Comparison of ENCODE assay signal across 21 cellular contexts in the genomic region with DNA sequence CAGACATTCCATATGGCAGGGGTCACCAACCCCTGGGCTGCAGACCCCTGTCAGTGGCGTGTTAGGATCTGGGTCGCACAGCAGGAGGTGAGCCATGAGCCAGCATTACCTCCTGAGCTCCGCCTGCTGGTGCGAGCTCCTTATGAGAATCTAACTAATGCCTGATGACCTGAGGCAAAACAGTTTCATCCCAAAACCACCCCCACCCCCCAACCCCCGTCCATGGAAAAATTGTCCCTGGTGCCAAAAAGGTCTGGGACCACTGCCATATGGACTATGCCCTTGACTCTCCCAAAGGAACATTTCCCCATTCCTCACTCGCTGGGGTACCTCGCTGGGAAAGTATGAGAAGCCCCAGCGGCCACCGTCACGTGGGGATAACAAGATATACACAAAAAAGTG. TPM values are rescaled to one million over a fixed set of nuclear protein-coding genes. Genes with fewer than 3 reads are reported as not detected.
"Had no signal": no experiment of that assay in that cellular context is flagged by ENCODE, and none has a peak within 500 bp of the region (broad histone marks: within the 10 kb centered on the region; RNA-seq: fewer than 3 reads in every experiment).

No MANE protein-coding gene starts in this region.

- H3K27me3 ChIP-seq: adrenal gland, colonic mucosa, foreskin keratinocyte, left lung, tibial artery had no signal

- H3K4me3 ChIP-seq: adrenal gland, colonic mucosa, left lung, tibial artery had no signal

- H3K4me3 Mint-ChIP-seq: activated CD4-positive, alpha-beta T cell treated with anti-CD3 and anti-CD28 coated beads for 36 hours; neural crest cell; T-helper 17 cell had no signal

- H3K27ac ChIP-seq: adrenal gland, colonic mucosa, foreskin keratinocyte, left lung, parathyroid adenoma, tibial artery, VCaP had no signal

- H3K9me3 ChIP-seq: adrenal gland, colonic mucosa, left lung, tibial artery had no signal

- H3K4me1 ChIP-seq: adrenal gland, colonic mucosa, left lung, parathyroid adenoma had no signal

- H2AFZ ChIP-seq: parathyroid adenoma had no signal

- H3K9ac ChIP-seq: parathyroid adenoma had no signal

- ATAC-seq: activated CD4-positive, alpha-beta T cell treated with anti-CD3 and anti-CD28 coated beads for 36 hours; activated naive CD4-positive, alpha-beta T cell treated with anti-CD3 and anti-CD28 coated beads, Interleukin-2, amount 50 U/mL, for 72 hours; foreskin keratinocyte; left lung; stimulated activated naive CD8-positive, alpha-beta T cell treated with anti-CD3 and anti-CD28 coated beads, Interleukin-15, Interleukin-2, amounts not matched to agents 100 U/mL and 50 U/mL, for 24 hours; T-helper 17 cell had no signal

- H3K9me3 Mint-ChIP-seq: activated naive CD4-positive, alpha-beta T cell treated with anti-CD3 and anti-CD28 coated beads, Interleukin-2, amount 50 U/mL, for 72 hours; neural crest cell had no signal

- H3K36me3 ChIP-seq: adrenal gland, colonic mucosa, left lung, tibial artery had no signal

- H3K27ac Mint-ChIP-seq: activated CD4-positive, alpha-beta T cell treated with anti-CD3 and anti-CD28 coated beads for 36 hours; activated naive CD4-positive, alpha-beta T cell treated with anti-CD3 and anti-CD28 coated beads, Interleukin-2, amount 50 U/mL, for 72 hours; T-helper 17 cell had no signal

- DNase-seq: activated CD4-positive, alpha-beta T cell treated with anti-CD3 and anti-CD28 coated beads for 36 hours; activated CD4-positive, alpha-beta T cell treated with anti-CD3 and anti-CD28 coated beads, Interleukin-2, amount 50 U/mL, for 48 hours; activated gamma-delta T cell treated with Interleukin-2 at 50 U/mL for 16 hours; adrenal gland; colonic mucosa; foreskin keratinocyte; hypothalamus; left lung; stimulated activated CD4-positive, alpha-beta T cell treated with anti-CD3 and anti-CD28 coated beads, Interleukin-2, amount 100 ng/mL, for 24 hours; stimulated activated naive CD8-positive, alpha-beta T cell treated with anti-CD3 and anti-CD28 coated beads, Interleukin-15, Interleukin-2, amounts not matched to agents 100 U/mL and 50 U/mL, for 24 hours; T-helper 17 cell; tibial artery had no signal

- H3K36me3 Mint-ChIP-seq: activated naive CD4-positive, alpha-beta T cell treated with anti-CD3 and anti-CD28 coated beads, Interleukin-2, amount 50 U/mL, for 72 hours had no signal

- H3K4me1 Mint-ChIP-seq: activated CD4-positive, alpha-beta T cell treated with anti-CD3 and anti-CD28 coated beads for 36 hours; neural crest cell; T-helper 17 cell had no signal

RNA-seq across cellular contexts. Expression of a gene that starts 47.8 kb away (rescaled TPM):
- total RNA-seq: activated CD4-positive, alpha-beta T cell treated with anti-CD3 and anti-CD28 coated beads for 36 hours; activated naive CD4-positive, alpha-beta T cell treated with anti-CD3 and anti-CD28 coated beads, Interleukin-2, amount 50 U/mL, for 72 hours; astrocyte; epithelial cell of proximal tubule; foreskin keratinocyte; neural crest cell; skeletal muscle tissue; T-helper 17 cell; urinary bladder had no signal
- polyA plus RNA-seq: foreskin keratinocyte, keratinocyte had no signal
